ENCODE assay signal across 8 cellular contexts in genomic region chr3:15063238-15063637, GRCh38. TPM values are rescaled to one million over a fixed set of nuclear protein-coding genes. Genes with fewer than 3 reads are reported as not detected.
DNase-seq lines count a peak whose midpoint lies in the region; ATAC-seq and TF ChIP-seq lines count a peak whose summit lies in the region.

No MANE protein-coding gene starts in this region.

- no peak overlapping the region for H3K18ac ChIP-seq in IMR-90 (ENCODE audit: low read depth, low read length)

- TF ChIP-seq RAD21 in IMR-90 (IDR thresholded peaks at IDR 0.05; ENCODE audit: low read length) = no peak

- TF ChIP-seq CTCF in CD8-positive, alpha-beta T cell (IDR thresholded peaks at IDR 0.05) = no peak
- TF ChIP-seq CTCF in IMR-90 (conservative IDR thresholded peaks at IDR 0.05; ENCODE audit: low read depth, low read length) (no peak), transverse colon (IDR thresholded peaks at IDR 0.05) (no peak)

- H3K4me1 Mint-ChIP-seq in CD8-positive, alpha-beta T cell (ENCODE audit: low read depth) = peaks cover 30% of the 10 kb centered on the region
- H3K4me1 Mint-ChIP-seq in naive thymus-derived CD8-positive, alpha-beta T cell = peaks cover 13 to 34% (median 26%) of the 10 kb centered on the region in 4 donors

- H2BK5ac ChIP-seq in IMR-90 (ENCODE audit: low read depth, low read length, poor library complexity, severe bottlenecking) = no peak overlapping the region

- TF ChIP-seq EP300 in transverse colon (IDR thresholded peaks at IDR 0.05; ENCODE audit: low read depth) = no peak

- 0 out of 2 replicates have a peak, but pooled peaks cover 4% of the 10 kb centered on the region for H3K9me1 ChIP-seq in IMR-90 (ENCODE audit: insufficient read depth, low read length)

- H3K14ac ChIP-seq in IMR-90 (replicated peaks; ENCODE audit: low read depth, low read length) = no peak overlapping the region

- peaks cover 11% of the 10 kb centered on the region for H4K20me1 ChIP-seq in IMR-90 (ENCODE audit: insufficient read depth, low read length)

- no peaks in the 10 kb centered on the region for H3K9me3 ChIP-seq in CD8-positive, alpha-beta T cell (ENCODE audit: low read length)
- H3K9me3 ChIP-seq in IMR-90 (ENCODE audit: control insufficient read depth, insufficient read depth, low read length) (no peaks in the 10 kb centered on the region), transverse colon (no peaks in the 10 kb centered on the region)

- peaks cover 17% of the 10 kb centered on the region for H3K4me1 ChIP-seq in CD8-positive, alpha-beta T cell (ENCODE audit: insufficient read depth, low read length)
- peaks cover 9% of the 10 kb centered on the region for H3K4me1 ChIP-seq in IMR-90 (ENCODE audit: control insufficient read depth, insufficient read depth, low read length)
- peaks cover 12 to 17% (median 14%) of the 10 kb centered on the region in 4 donors for H3K4me1 ChIP-seq in transverse colon

- ATAC-seq in CD8-positive, alpha-beta T cell = no peak
- ATAC-seq in IMR-90 (ENCODE audit: low read depth) = no peak
- ATAC-seq in naive thymus-derived CD8-positive, alpha-beta T cell = no peak

- no peaks in the 10 kb centered on the region for H3K9me3 Mint-ChIP-seq in CD8-positive, alpha-beta T cell
- H3K9me3 Mint-ChIP-seq in naive thymus-derived CD8-positive, alpha-beta T cell = no peaks in the 10 kb centered on the region

- peaks cover 24 to 31% of the 10 kb centered on the region in 2 experiments for H3K79me1 ChIP-seq in IMR-90 (ENCODE audit: low read depth in 1 of 2, low read length in 2 of 2)

- H2BK20ac ChIP-seq in IMR-90 (ENCODE audit: low read depth, low read length) = no peak overlapping the region

- H2BK15ac ChIP-seq in IMR-90 (ENCODE audit: low read depth, low read length) = no peak overlapping the region

- H3K36me3 ChIP-seq in CD8-positive, alpha-beta T cell (ENCODE audit: insufficient read depth, low read length) = peaks cover 11% of the 10 kb centered on the region
- H3K36me3 ChIP-seq in IMR-90 (ENCODE audit: control insufficient read depth, insufficient read depth, low read length) (peaks cover 10% of the 10 kb centered on the region), transverse colon (peaks cover 0 to 10% (median 2%) of the 10 kb centered on the region in 4 donors)

- H3K23ac ChIP-seq in IMR-90 (ENCODE audit: low read depth, low read length) = no peak overlapping the region

- H3K27me3 ChIP-seq in CD8-positive, alpha-beta T cell (ENCODE audit: insufficient read depth, low read length) = no peaks in the 10 kb centered on the region
- H3K27me3 ChIP-seq in IMR-90 (ENCODE audit: control insufficient read depth, insufficient read depth, low read length) (no peaks in the 10 kb centered on the region), transverse colon (no peaks in the 10 kb centered on the region)

- no peak for DNase-seq in CD8-positive, alpha-beta T cell
- no peak for DNase-seq in IMR-90
- DNase-seq in T47D (ENCODE audit: low read depth in 1 of 2, low spot score in 1 of 2) = peak; percentile 47 to 54
- no peak for DNase-seq in naive thymus-derived CD8-positive, alpha-beta T cell
- no peak for DNase-seq in NCI-H187 treated with DMSO at 0.1 percent for 48 hours (lab: John Stamatoyannopoulos, UW)
- DNase-seq in NCI-H2196 treated with DMSO at 0.1 percent for 48 hours (lab: John Stamatoyannopoulos, UW; ENCODE audit: unreplicated experiment) = no peak
- no peak for DNase-seq in H4 (ENCODE audit: low spot score)
- no peak for DNase-seq in transverse colon

- intact Hi-C loops in CD8-positive, alpha-beta T cell (cut with DNase I, micrococcal nuclease) = loop anchor here in 1 of 2 experiments (10.0 kb wide), 3 partner anchors 628 to 938 kb away; partner anchors contain the start of genes CHCHD4, LSM3, TMEM43 and XPC
- intact Hi-C loops in IMR-90 (cut with micrococcal nuclease) = no loop called here
- intact Hi-C loops in transverse colon (cut with DNase I; ENCODE audit: low total_unique reads) = loop anchor here (10.0 kb wide), 1 partner anchor 118 kb away; the partner anchor contains the start of gene NR2C2

- H3K27ac Mint-ChIP-seq in CD8-positive, alpha-beta T cell = no peak overlapping the region
- H3K27ac Mint-ChIP-seq in naive thymus-derived CD8-positive, alpha-beta T cell = peak overlapping the region in 7 of 10 donors; percentile 5 to 72 (median 63)

- H4K5ac ChIP-seq in IMR-90 (ENCODE audit: low read depth, low read length) = no peak overlapping the region

- H3K27ac ChIP-seq in CD8-positive, alpha-beta T cell (ENCODE audit: low read depth, low read length) = no peak overlapping the region
- H3K27ac ChIP-seq in IMR-90 (ENCODE audit: insufficient read depth, low read length) (no peak overlapping the region), transverse colon (peak overlapping the region in 2 of 4 donors; percentile 7 to 85)

- H2AK5ac ChIP-seq in IMR-90 (ENCODE audit: low read depth, low read length) = no peak overlapping the region

- no CpG with 5 or more reads among the region's 4 CpGs for WGBS in IMR-90 (ENCODE audit: extremely low coverage in 2 of 2, insufficient read length in 1 of 2), 2 experiments
- 83 to 100% methylated on average over 1 to 4 of the region's 4 CpGs for WGBS in transverse colon (ENCODE audit: low coverage in 1 of 2), 2 donors

- POLR2A ChIA-PET in CD8-positive, alpha-beta T cell (lab: Charles Lee) = interaction anchor here (2.1 kb wide), 1 partner anchor 18 kb away, joined by 7 read pairs; no protein-coding TSS in a partner anchor
- POLR2A ChIA-PET in IMR-90 (lab: Charles Lee; ENCODE audit: unreplicated experiment) = no interaction called here
- POLR2A ChIA-PET in naive thymus-derived CD8-positive, alpha-beta T cell (lab: Charles Lee) = interaction anchor here (0.8 kb wide), 1 partner anchor 143 kb away, joined by 3 read pairs; the partner anchor contains the start of gene CAPN7

- peaks cover 24% of the 10 kb centered on the region for H3K36me3 Mint-ChIP-seq in CD8-positive, alpha-beta T cell
- H3K36me3 Mint-ChIP-seq in naive thymus-derived CD8-positive, alpha-beta T cell = peaks cover 0 to 20% (median 5%) of the 10 kb centered on the region in 3 donors

- no peak overlapping the region for H3K9ac ChIP-seq in IMR-90 (ENCODE audit: low read depth, low read length)

- no peak overlapping the region for H3K4ac ChIP-seq in IMR-90 (ENCODE audit: low read depth, low read length)

- H4K91ac ChIP-seq in IMR-90 (ENCODE audit: insufficient read depth, low read depth, low read length) = no peak overlapping the region

- H2AFZ ChIP-seq in IMR-90 (replicated peaks; ENCODE audit: low read length, poor library complexity) = no peak overlapping the region

- TF ChIP-seq POLR2A in IMR-90 (IDR thresholded peaks at IDR 0.05; ENCODE audit: low read depth, low read length) (no peak), transverse colon (IDR thresholded peaks at IDR 0.05) (no peak)

- dilution Hi-C loops in IMR-90 (cut with HindIII; ENCODE audit: low sequenced_read_pairs, unreplicated experiment) = no loop called here

- no TSS peak for BruUV-seq in IMR-90 (replicated peaks; lab: Mats Ljungman, UMichigan)

- peak overlapping the region; percentile 98 for H3K4me3 Mint-ChIP-seq in CD8-positive, alpha-beta T cell
- peak overlapping the region; percentile 93 to 99 (median 96) for H3K4me3 Mint-ChIP-seq in naive thymus-derived CD8-positive, alpha-beta T cell

- H2AK9ac ChIP-seq in IMR-90 (replicated peaks; ENCODE audit: low read depth, low read length, poor library complexity) = peak overlapping the region; percentile 42

- in situ Hi-C loops in IMR-90 (cut with MboI; ENCODE audit: low sequenced_read_pairs) (no loop called here), T47D (cut with HindIII; ENCODE audit: low pct_unique_long_range_greater_than_20kb, low sequenced_read_pairs) (no loop called here), transverse colon (cut with MboI; ENCODE audit: low pct_ligation_motif_present in 1 of 4, low pct_unique_long_range_greater_than_20kb in 1 of 4, low sequenced_read_pairs in 3 of 4) (loop anchor here in 2 of 4 donors (25.0 kb wide), 1 partner anchor 401 kb away; the partner anchor contains the start of gene CCDC174 (in 2 of the 2))

- H3K56ac ChIP-seq in IMR-90 (ENCODE audit: extremely low read depth, insufficient read depth, low read length) = no peak overlapping the region

- no peaks in the 10 kb centered on the region for H3K27me3 Mint-ChIP-seq in CD8-positive, alpha-beta T cell (ENCODE audit: low read depth)
- no peaks in the 10 kb centered on the region for H3K27me3 Mint-ChIP-seq in naive thymus-derived CD8-positive, alpha-beta T cell

- no peak overlapping the region for H3K4me2 ChIP-seq in IMR-90 (ENCODE audit: low read depth, low read length)

- H3K4me3 ChIP-seq in CD8-positive, alpha-beta T cell (ENCODE audit: low read depth, low read length) = no peak overlapping the region
- H3K4me3 ChIP-seq in IMR-90 (ENCODE audit: insufficient read depth, low read depth, low read length) (no peak overlapping the region), transverse colon (peak overlapping the region in 2 of 4 donors; percentile 67 to 78)

- CTCF ChIA-PET in CD8-positive, alpha-beta T cell (lab: Charles Lee) = interaction anchor here (1.5 kb wide), 1 partner anchor 10 kb away, joined by 4 read pairs; no protein-coding TSS in a partner anchor
- CTCF ChIA-PET in IMR-90 (lab: Yijun Ruan, JAX) = no interaction called here

- H4K8ac ChIP-seq in IMR-90 (ENCODE audit: low read depth in 2 of 2, low read length in 2 of 2) = no peak overlapping the region

- no peak overlapping the region for H2BK120ac ChIP-seq in IMR-90 (ENCODE audit: low read depth, low read length)

TF ChIP-seq in IMR-90, 13 proteins besides CTCF, POLR2A, EP300 and RAD21 (continues in another document):
- no peak for TF ChIP-seq NFE2L2 (IDR thresholded peaks at IDR 0.05; ENCODE audit: low read depth, low read length)

RNA-seq across cellular contexts. Expression of gene MRPS25, which starts 1.9 kb away (rescaled TPM):
- total RNA-seq in CD8-positive, alpha-beta T cell = 10 to 100 TPM; 51.3 to 56.2 TPM
- total RNA-seq in IMR-90 (2012; rRNA removed) = 9.0 and 9.7 TPM in 2 replicates
- polyA plus RNA-seq in IMR-90 (2012; rRNA removed) = 20.3 and 20.8 TPM in 2 replicates
- 9.8 and 26.9 TPM in 2 replicates for polyA plus RNA-seq in IMR-90 (2012; cell fraction: cytosol; rRNA removed)
- polyA plus RNA-seq in IMR-90 (2012; cell fraction: nucleus; rRNA removed; ENCODE audit: low replicate concordance) = 90.6 and 220 TPM in 2 replicates
- 10 to 100 TPM; 89.2 to 90.4 TPM for total RNA-seq in naive thymus-derived CD8-positive, alpha-beta T cell
- 10 to 100 TPM; 23.5 to 27.7 (median 27.3) TPM for polyA plus RNA-seq in naive thymus-derived CD8-positive, alpha-beta T cell
- 22.2 and 22.8 TPM in 2 replicates for total RNA-seq in H4 (2014; rRNA removed; shearing (Covaris generic))
- 100 to 1,000 TPM in 2 of 4 donors, 10 to 100 TPM in 2; 47.5 to 209 (median 117) TPM for total RNA-seq in transverse colon

RNA-seq across cellular contexts. Expression of gene RBSN, which starts 35.7 kb away (rescaled TPM):
- total RNA-seq in CD8-positive, alpha-beta T cell = 10 to 100 TPM; 41.9 to 48.1 TPM
- total RNA-seq in IMR-90 (2012; rRNA removed) = 32.2 and 33.7 TPM in 2 replicates
- 7.9 and 8.7 TPM in 2 replicates for polyA plus RNA-seq in IMR-90 (2012; rRNA removed)
- polyA plus RNA-seq in IMR-90 (2012; cell fraction: cytosol; rRNA removed) = 3.6 and 4.1 TPM in 2 replicates
- 12.3 and 18.6 TPM in 2 replicates for polyA plus RNA-seq in IMR-90 (2012; cell fraction: nucleus; rRNA removed; ENCODE audit: low replicate concordance)
- 10 to 100 TPM; 36.6 to 41.4 TPM for total RNA-seq in naive thymus-derived CD8-positive, alpha-beta T cell
- 10 to 100 TPM; 16.3 to 20.3 (median 18.9) TPM for polyA plus RNA-seq in naive thymus-derived CD8-positive, alpha-beta T cell
- 7.1 and 12.7 TPM in 2 replicates for total RNA-seq in H4 (2014; rRNA removed; shearing (Covaris generic))
- total RNA-seq in transverse colon = 10 to 100 TPM; 18.0 to 37.6 (median 24.0) TPM

Comparison
In these comparisons a context has a peak if more than half of its experiments do, and no peak if none do; other contexts are left out.
1. DNase-seq: peak in T47D (2 of 2); none in CD8-positive, alpha-beta T cell (0 of 7), IMR-90 (single experiment), naive thymus-derived CD8-positive, alpha-beta T cell (0 of 10), NCI-H187 treated with DMSO at 0.1 percent for 48 hours (single experiment), NCI-H2196 treated with DMSO at 0.1 percent for 48 hours (single experiment), H4 (single experiment) and transverse colon (single experiment).